8 cellular contexts compared by ENCODE assay signal in genomic region chr6:167350731-167351655, GRCh38. TPM values are rescaled to one million over a fixed set of nuclear protein-coding genes. Genes with fewer than 3 reads are reported as not detected.
A peak's percentile ranks its signal among the peaks of the same experiment; 100 is the strongest.
DNase-seq lines count a peak whose midpoint lies in the region; ATAC-seq and TF ChIP-seq lines count a peak whose summit lies in the region.

No MANE protein-coding gene starts in this region.

- H3K4me1 ChIP-seq in ascending aorta: peaks cover 2 to 4% of the 10 kb centered on the region in 2 donors
- no peaks in the 10 kb centered on the region for H3K4me1 ChIP-seq in iPS-15b (ENCODE audit: control insufficient read depth, insufficient read depth, low read length)
- H3K4me1 ChIP-seq in skeletal muscle tissue (ENCODE audit: control insufficient read depth in 3 of 3, insufficient read depth in 3 of 3, low read length in 3 of 3): peaks cover 7 to 9% (median 8%) of the 10 kb centered on the region in 3 donors

- H3K27me3 Mint-ChIP-seq in Calu3 (ENCODE audit: unreplicated experiment): peaks cover 54% of the 10 kb centered on the region
- H3K27me3 Mint-ChIP-seq in T-cell: peaks cover 5% of the 10 kb centered on the region in 2 donors
- H3K27me3 Mint-ChIP-seq in HFFc6 (ENCODE audit: insufficient read depth): no peaks in the 10 kb centered on the region

- H3K9me3 Mint-ChIP-seq in Calu3 (ENCODE audit: low read depth, unreplicated experiment): no peaks in the 10 kb centered on the region
- no peaks in the 10 kb centered on the region for H3K9me3 Mint-ChIP-seq in T-cell
- H3K9me3 Mint-ChIP-seq in HFFc6: peaks cover 57% of the 10 kb centered on the region

- peak overlapping the region; percentile 74 for H3K4me3 Mint-ChIP-seq in Calu3 (ENCODE audit: low read depth, unreplicated experiment)
- H3K4me3 Mint-ChIP-seq in T-cell: peak overlapping the region; percentile 86 to 92 (median 89)
- no peak overlapping the region for H3K4me3 Mint-ChIP-seq in HFFc6

- H3K9me3 ChIP-seq in ascending aorta (peaks cover 0 to 4% of the 10 kb centered on the region in 2 donors), iPS-15b (ENCODE audit: control insufficient read depth, insufficient read depth, low read length) (peaks cover 6% of the 10 kb centered on the region), skeletal muscle tissue (ENCODE audit: control insufficient read depth in 3 of 3, low read length in 3 of 3) (peaks cover 0 to 4% (median 0%) of the 10 kb centered on the region in 3 donors)

- H3K27me3 ChIP-seq in ascending aorta (peaks cover 8% of the 10 kb centered on the region), iPS-15b (ENCODE audit: control insufficient read depth, insufficient read depth, low read length) (peaks cover 26% of the 10 kb centered on the region), skeletal muscle tissue (ENCODE audit: control insufficient read depth in 3 of 3, insufficient read depth in 3 of 3, low read length in 3 of 3) (peaks cover 28 to 38% (median 28%) of the 10 kb centered on the region in 3 donors)

- TF ChIP-seq CTCF in Calu3 (IDR thresholded peaks at IDR 0.05; ENCODE audit: unreplicated experiment) (peak; percentile 90), ascending aorta (IDR thresholded peaks at IDR 0.05) (peak in 1 of 3 experiments; percentile 43), HFFc6 (IDR thresholded peaks at IDR 0.05) (no peak)

- H3K4me3 ChIP-seq in ascending aorta: peak overlapping the region; percentile 51 to 70
- peak overlapping the region; percentile 59 for H3K4me3 ChIP-seq in iPS-15b (ENCODE audit: low read depth, low read length)
- H3K4me3 ChIP-seq in skeletal muscle tissue (ENCODE audit: low read length in 3 of 3): peak overlapping the region; percentile 52 to 61 (median 60)

- CTCF ChIA-PET in Calu3 (lab: Charles Lee): interaction anchor here (0.7 to 2.2 kb wide), 7 partner anchors 9 to 167 kb away, joined by 4 to 12 read pairs (median 9); partner anchors contain the start of gene UNC93A
- CTCF ChIA-PET in T-cell (lab: Charles Lee): interaction anchor here (0.6 to 1.7 kb wide), 13 partner anchors 47 to 1301 kb away, joined by 3 to 8 read pairs (median 5); partner anchors contain the start of gene CCR6 (in 1 of the 2)

- ATAC-seq in GM21423 (IDR thresholded peaks at IDR 0.05; ENCODE audit: unreplicated experiment) (peak; percentile 68), T-cell (replicated peaks in 1 of 4) (peak; percentile 79 to 84 (median 82))

- DNase-seq in Calu3: peak; percentile 87
- DNase-seq in Kasumi-1 (lab: John Stamatoyannopoulos, UW): peak; percentile 65 to 68
- peak; percentile 37 to 85 (median 72) for DNase-seq in T-cell
- peak in 1 of 2 donors; percentile 69 for DNase-seq in ascending aorta (ENCODE audit: low spot score in 2 of 2)
- DNase-seq in HFFc6: no peak

- peak overlapping the region; percentile 57 for H3K9ac ChIP-seq in iPS-15b (ENCODE audit: low read depth, low read length)
- no peak overlapping the region for H3K9ac ChIP-seq in skeletal muscle tissue (ENCODE audit: low read depth in 1 of 3, low read length in 3 of 3)

- POLR2A ChIA-PET in T-cell (lab: Charles Lee): no interaction called here

- peaks cover 5% of the 10 kb centered on the region for H3K36me3 Mint-ChIP-seq in Calu3 (ENCODE audit: insufficient read depth, unreplicated experiment)
- no peaks in the 10 kb centered on the region for H3K36me3 Mint-ChIP-seq in T-cell
- peaks cover 8% of the 10 kb centered on the region for H3K36me3 Mint-ChIP-seq in HFFc6 (ENCODE audit: low read depth)

- H3K27ac ChIP-seq in ascending aorta: no peak overlapping the region
- no peak overlapping the region for H3K27ac ChIP-seq in skeletal muscle tissue (ENCODE audit: low read depth, low read length)

- no peaks in the 10 kb centered on the region for H3K36me3 ChIP-seq in ascending aorta
- H3K36me3 ChIP-seq in iPS-15b (ENCODE audit: control insufficient read depth, insufficient read depth, low read length): no peaks in the 10 kb centered on the region
- H3K36me3 ChIP-seq in skeletal muscle tissue (ENCODE audit: control insufficient read depth in 3 of 3, insufficient read depth in 3 of 3, low read length in 3 of 3): no peaks in the 10 kb centered on the region

- no peak overlapping the region for H3K27ac Mint-ChIP-seq in Calu3 (ENCODE audit: unreplicated experiment)
- H3K27ac Mint-ChIP-seq in T-cell: peak overlapping the region; percentile 84 to 95
- H3K27ac Mint-ChIP-seq in HFFc6: no peak overlapping the region

- intact Hi-C loops in Calu3 (cut with micrococcal nuclease; ENCODE audit: unreplicated experiment) (loop anchor here (5.0 kb wide), 2 partner anchors 59 to 129 kb away; partner anchors contain the start of gene UNC93A), ascending aorta (cut with DNase I) (no loop called here)

- H3K4me1 Mint-ChIP-seq in Calu3 (ENCODE audit: low read depth, unreplicated experiment): peaks cover 13% of the 10 kb centered on the region
- peaks cover 14 to 22% (median 18%) of the 10 kb centered on the region in 3 donors for H3K4me1 Mint-ChIP-seq in T-cell
- no peaks in the 10 kb centered on the region for H3K4me1 Mint-ChIP-seq in HFFc6 (ENCODE audit: low read depth)

- BruUV-seq in Calu3 (replicated peaks; lab: Mats Ljungman, UMichigan): no TSS peak

RNA-seq across cellular contexts. Expression of gene TTLL2, which starts 26.1 kb away (rescaled TPM):
- total RNA-seq in Calu3 (2022): not detected in 2 replicates
- not detected for total RNA-seq in T-cell
- not detected for total RNA-seq in ascending aorta
- total RNA-seq in skeletal muscle tissue: not detected
- total RNA-seq in HFFc6 (2021; fragmentation: NEBNext Ultra II Directional; extraction: Animal tissue kit (Norgen Biotek cat#: 25700)): not detected

RNA-seq across cellular contexts. Expression of gene UNC93A, which starts 59.9 kb away (rescaled TPM):
- total RNA-seq in Calu3 (2022) (not detected in 2 replicates), T-cell (not detected), ascending aorta (not detected), skeletal muscle tissue (not detected)
- not detected for total RNA-seq in HFFc6 (2021; fragmentation: NEBNext Ultra II Directional; extraction: Animal tissue kit (Norgen Biotek cat#: 25700))

Comparison
In these comparisons a context has a peak if more than half of its experiments do, and no peak if none do; other contexts are left out.
1. H3K27ac Mint-ChIP-seq: peak in T-cell (2 of 2); none in Calu3 (single experiment) and HFFc6 (single experiment).
2. Peak in every context shown above with its lines, with median percentiles within 50 percentile points of each other: H3K4me3 ChIP-seq.